16 cellular contexts compared by ENCODE assay signal in genomic region chr1:35884934-35885333, GRCh38. TPM values are rescaled to one million over a fixed set of nuclear protein-coding genes. Genes with fewer than 3 reads are reported as not detected.
A peak's percentile ranks its signal among the peaks of the same experiment; 100 is the strongest.
DNase-seq lines count a peak whose midpoint lies in the region; ATAC-seq and TF ChIP-seq lines count a peak whose summit lies in the region.
"Had no signal": no experiment of that assay in that cellular context is flagged by ENCODE, and none has a peak within 500 bp of the region (broad histone marks: within the 10 kb centered on the region; RNA-seq: fewer than 3 reads in every experiment).

No MANE protein-coding gene starts in this region.

- no peak overlapping the region for H3K27ac ChIP-seq in neural progenitor cell
- H3K27ac ChIP-seq: foreskin keratinocyte had no signal

- H3K9me2 ChIP-seq in Loucy (replicated peaks; ENCODE audit: low read depth, low read length), result no peaks in the 10 kb centered on the region

- H3K4me3 Mint-ChIP-seq in activated CD8-positive, alpha-beta memory T cell treated with anti-CD3 and anti-CD28 coated beads, Interleukin-2, amount 10 ng/mL, durations not matched to agents 7 days and 5 days, result peak overlapping the region; percentile 8
- H3K4me3 Mint-ChIP-seq in endothelial cell (ENCODE audit: unreplicated experiment) (peak overlapping the region; percentile 48), neural progenitor cell (peak overlapping the region; percentile 84)

- CTCF ChIA-PET in activated CD8-positive, alpha-beta memory T cell treated with anti-CD3 and anti-CD28 coated beads, Interleukin-2, amount 10 ng/mL, durations not matched to agents 7 days and 5 days (lab: Charles Lee), result interaction anchor here (1.0 to 1.3 kb wide), 3 partner anchors 17 to 264 kb away, joined by 3 to 4 read pairs (median 3); no protein-coding TSS in a partner anchor
- CTCF ChIA-PET in GM10248 (lab: Yijun Ruan, JAX), result interaction anchor here (0.9 to 4.5 kb wide), 2 partner anchors 12 kb away, joined by 3 to 14 read pairs; no protein-coding TSS in a partner anchor

- H2AFZ ChIP-seq in Loucy (ENCODE audit: low read length) (no peak overlapping the region), neural progenitor cell (replicated peaks) (no peak overlapping the region)

- no peaks in the 10 kb centered on the region for H3K36me3 Mint-ChIP-seq in activated CD8-positive, alpha-beta memory T cell treated with anti-CD3 and anti-CD28 coated beads, Interleukin-2, amount 10 ng/mL, durations not matched to agents 7 days and 5 days
- H3K36me3 Mint-ChIP-seq in endothelial cell (ENCODE audit: low read depth, unreplicated experiment) (peaks cover 6% of the 10 kb centered on the region), neural progenitor cell (peaks cover 6% of the 10 kb centered on the region)

- H3K4me3 ChIP-seq in Loucy (ENCODE audit: low read length, poor library complexity, severe bottlenecking) (peak overlapping the region; percentile 64), neural progenitor cell (no peak overlapping the region)

- H4K20me1 ChIP-seq in Loucy (ENCODE audit: insufficient read depth, low read length, poor library complexity, severe bottlenecking) (peaks cover 33% of the 10 kb centered on the region), neural progenitor cell (ENCODE audit: low read depth) (peaks cover 69% of the 10 kb centered on the region)

- no peaks in the 10 kb centered on the region for H3F3A ChIP-seq in Loucy (ENCODE audit: low read depth)
- peaks cover 49% of the 10 kb centered on the region for H3F3A ChIP-seq in neural progenitor cell (ENCODE audit: low read depth)

- no peak for DNase-seq in activated CD8-positive, alpha-beta memory T cell treated with anti-CD3 and anti-CD28 coated beads, Interleukin-2, amount 10 ng/mL, durations not matched to agents 7 days and 5 days
- no peak for DNase-seq in activated CD8-positive, alpha-beta memory T cell treated with anti-CD3 and anti-CD28 coated beads for 24 hours
- DNase-seq in endothelial cell (ENCODE audit: low spot score) (no peak), neural progenitor cell (ENCODE audit: low spot score) (peak; percentile 3), D341Med (ENCODE audit: low spot score) (no peak), GM10248 (ENCODE audit: extremely low spot score) (no peak)
- no peak for DNase-seq in central memory CD4-positive, alpha-beta T cell
- DNase-seq: activated CD4-positive, alpha-beta T cell treated with anti-CD3 and anti-CD28 coated beads for 36 hours; activated effector memory CD4-positive, alpha-beta T cell treated with anti-CD3 and anti-CD28 coated beads, Interleukin-2, amount 50 U/mL, for 16 hours; DMS53; effector memory CD8-positive, alpha-beta T cell; foreskin keratinocyte; H7; NCI-H1417 treated with DMSO at 0.1 percent for 48 hours; PC-3 had no signal

- H3K36me3 ChIP-seq in Loucy (ENCODE audit: insufficient read depth, low read length), result peaks cover 5% of the 10 kb centered on the region; the same call in 1 of the 2 replicates
- no peaks in the 10 kb centered on the region for H3K36me3 ChIP-seq in neural progenitor cell

- peaks cover 50% of the 10 kb centered on the region for H3K4me1 Mint-ChIP-seq in activated CD8-positive, alpha-beta memory T cell treated with anti-CD3 and anti-CD28 coated beads, Interleukin-2, amount 10 ng/mL, durations not matched to agents 7 days and 5 days
- peaks cover 56% of the 10 kb centered on the region for H3K4me1 Mint-ChIP-seq in endothelial cell (ENCODE audit: unreplicated experiment)
- peaks cover 47% of the 10 kb centered on the region for H3K4me1 Mint-ChIP-seq in neural progenitor cell

- H3K4me2 ChIP-seq in Loucy (ENCODE audit: low read depth, low read length, poor library complexity, severe bottlenecking) (peak overlapping the region; percentile 85), neural progenitor cell (peak overlapping the region; percentile 85)

- H3K79me2 ChIP-seq in Loucy (ENCODE audit: insufficient read depth, low read length), result peaks cover 48% of the 10 kb centered on the region
- H3K79me2 ChIP-seq in neural progenitor cell (ENCODE audit: low read depth), result peaks cover 65% of the 10 kb centered on the region

- H3K27me3 ChIP-seq in Loucy (ENCODE audit: insufficient read depth, low read length, poor library complexity, severe bottlenecking), result no peaks in the 10 kb centered on the region
- no peaks in the 10 kb centered on the region for H3K27me3 ChIP-seq in neural progenitor cell

- TF ChIP-seq CTCF in Loucy (conservative IDR thresholded peaks at IDR 0.05; ENCODE audit: low read length) (no peak), endothelial cell (IDR thresholded peaks at IDR 0.05; ENCODE audit: unreplicated experiment) (no peak), neural progenitor cell (IDR thresholded peaks at IDR 0.05) (no peak), GM10248 (IDR thresholded peaks at IDR 0.05; ENCODE audit: control extremely low read depth, extremely low read depth, low read depth, missing control alignments) (no peak)

- POLR2A ChIA-PET in GM10248 (lab: Yijun Ruan, JAX), result no interaction called here

- ATAC-seq in activated CD8-positive, alpha-beta memory T cell treated with anti-CD3 and anti-CD28 coated beads, Interleukin-2, amount 10 ng/mL, durations not matched to agents 7 days and 5 days, result no peak
- ATAC-seq: activated CD4-positive, alpha-beta T cell treated with anti-CD3 and anti-CD28 coated beads for 36 hours; effector memory CD8-positive, alpha-beta T cell; foreskin keratinocyte; PC-3 had no signal

- H3K4me1 ChIP-seq in Loucy (ENCODE audit: insufficient read depth, low read length, poor library complexity, severe bottlenecking), result peaks cover 32% of the 10 kb centered on the region
- peaks cover 40% of the 10 kb centered on the region for H3K4me1 ChIP-seq in neural progenitor cell
- H3K4me1 ChIP-seq: foreskin keratinocyte had no signal

- no peaks in the 10 kb centered on the region for H3K9me3 Mint-ChIP-seq in activated CD8-positive, alpha-beta memory T cell treated with anti-CD3 and anti-CD28 coated beads, Interleukin-2, amount 10 ng/mL, durations not matched to agents 7 days and 5 days (ENCODE audit: low read depth)
- H3K9me3 Mint-ChIP-seq in endothelial cell (ENCODE audit: unreplicated experiment) (no peaks in the 10 kb centered on the region), neural progenitor cell (no peaks in the 10 kb centered on the region)
- H3K9me3 Mint-ChIP-seq: effector memory CD8-positive, alpha-beta T cell had no signal

- H3K9ac ChIP-seq in Loucy (ENCODE audit: low read depth, low read length, poor library complexity, severe bottlenecking), result no peak overlapping the region
- H3K9ac ChIP-seq in neural progenitor cell, result no peak overlapping the region

- H3K27me3 Mint-ChIP-seq in activated CD8-positive, alpha-beta memory T cell treated with anti-CD3 and anti-CD28 coated beads, Interleukin-2, amount 10 ng/mL, durations not matched to agents 7 days and 5 days, result no peaks in the 10 kb centered on the region
- H3K27me3 Mint-ChIP-seq in endothelial cell (ENCODE audit: unreplicated experiment), result peaks cover 4% of the 10 kb centered on the region
- peaks cover 5% of the 10 kb centered on the region for H3K27me3 Mint-ChIP-seq in neural progenitor cell (ENCODE audit: insufficient read depth, low read depth)
- H3K27me3 Mint-ChIP-seq: activated CD4-positive, alpha-beta T cell treated with anti-CD3 and anti-CD28 coated beads for 36 hours had no signal

- H3K9me3 ChIP-seq in Loucy (ENCODE audit: insufficient read depth, low read depth, low read length) (no peaks in the 10 kb centered on the region), neural progenitor cell (ENCODE audit: low read depth) (no peaks in the 10 kb centered on the region)

- H3K27ac Mint-ChIP-seq in activated CD8-positive, alpha-beta memory T cell treated with anti-CD3 and anti-CD28 coated beads, Interleukin-2, amount 10 ng/mL, durations not matched to agents 7 days and 5 days, result no peak overlapping the region
- H3K27ac Mint-ChIP-seq in endothelial cell (ENCODE audit: unreplicated experiment) (peak overlapping the region; percentile 6), neural progenitor cell (no peak overlapping the region)

RNA-seq across cellular contexts. Expression of gene AGO1, which starts 1.9 kb away (rescaled TPM):
- total RNA-seq in activated CD8-positive, alpha-beta memory T cell treated with anti-CD3 and anti-CD28 coated beads, Interleukin-2, amount 10 ng/mL, durations not matched to agents 7 days and 5 days, result 10 to 100 TPM; 23.7 to 29.3 TPM
- total RNA-seq in endothelial cell (ENCODE audit: unreplicated experiment) (41.1 TPM), neural progenitor cell (ENCODE audit: low replicate concordance) (24.1 and 33.8 TPM in 2 replicates)

RNA-seq across cellular contexts. Expression of gene AGO3, which starts 46.0 kb away (rescaled TPM):
- 10 to 100 TPM; 26.2 to 33.1 TPM for total RNA-seq in activated CD8-positive, alpha-beta memory T cell treated with anti-CD3 and anti-CD28 coated beads, Interleukin-2, amount 10 ng/mL, durations not matched to agents 7 days and 5 days
- 25.9 TPM for total RNA-seq in endothelial cell (ENCODE audit: unreplicated experiment)
- total RNA-seq in neural progenitor cell (ENCODE audit: low replicate concordance), result 28.2 and 45.2 TPM in 2 replicates

Comparison
In these comparisons a context has a peak if more than half of its experiments do, and no peak if none do; other contexts are left out.
1. H3K4me3 Mint-ChIP-seq: peak in every context shown above with its lines; median percentile 84 in neural progenitor cell; 48 in endothelial cell; 8 in activated CD8-positive, alpha-beta memory T cell treated with anti-CD3 and anti-CD28 coated beads, Interleukin-2, amount 10 ng/mL, durations not matched to agents 7 days and 5 days.